In the genomic region with DNA sequence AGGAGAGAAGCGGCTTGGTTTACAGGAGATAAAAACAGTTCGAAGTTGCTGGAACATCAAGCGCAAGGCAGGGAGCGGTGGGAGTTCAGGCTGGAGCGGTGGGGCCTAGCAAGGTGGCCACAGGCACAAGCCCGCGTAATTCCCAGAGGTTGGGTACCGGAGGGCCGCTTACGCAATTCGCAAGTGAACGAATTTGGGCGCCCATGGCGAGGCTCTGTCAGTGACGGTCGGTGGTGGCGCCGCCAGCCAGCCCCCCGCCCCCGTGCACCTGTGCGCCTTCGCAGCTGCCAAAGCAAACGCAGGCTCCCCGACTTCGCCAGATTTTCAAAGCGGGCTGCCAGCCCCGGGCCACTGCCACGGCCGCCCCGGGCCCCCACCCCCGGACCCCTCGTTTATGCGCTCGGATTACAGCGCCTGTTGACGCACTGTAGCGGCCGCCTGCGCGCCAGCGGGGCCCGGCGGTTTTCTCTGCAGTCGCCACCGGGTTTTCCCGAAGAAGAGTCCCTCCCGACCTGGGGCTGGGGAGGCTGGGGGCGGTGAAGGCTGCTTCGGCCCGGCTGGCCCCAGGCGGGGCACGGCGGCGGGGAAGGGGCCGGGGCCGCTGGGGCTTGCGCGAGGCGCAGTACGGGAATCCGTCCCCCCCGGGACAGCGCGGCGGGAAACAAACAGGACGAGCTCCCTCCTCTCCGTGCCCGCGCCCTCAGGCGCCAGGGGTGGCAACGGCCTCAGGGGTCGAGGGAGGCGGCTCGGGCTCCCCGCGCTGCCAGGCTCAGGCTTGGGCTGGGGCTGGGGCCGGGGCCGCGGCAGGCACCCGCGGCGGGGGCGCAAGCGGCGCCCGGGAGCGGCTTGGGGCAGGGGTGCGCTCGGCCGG, we compare ENCODE assay signal across 8 cellular contexts. TPM values are rescaled to one million over a fixed set of nuclear protein-coding genes. Genes with fewer than 3 reads are reported as not detected.
DNase-seq lines count a peak whose midpoint lies in the region; ATAC-seq and TF ChIP-seq lines count a peak whose summit lies in the region.

No MANE protein-coding gene starts in this region.

- peak; percentile 7 for ATAC-seq in HG02981 (IDR thresholded peaks at IDR 0.05; ENCODE audit: unreplicated experiment)
- ATAC-seq in gastroesophageal sphincter: peak; percentile 44

- TF ChIP-seq EP300 in gastroesophageal sphincter (IDR thresholded peaks at IDR 0.05): no peak
- TF ChIP-seq EP300 in transverse colon (IDR thresholded peaks at IDR 0.05; ENCODE audit: low read depth): no peak

- H3K4me3 ChIP-seq in gastroesophageal sphincter: peak overlapping the region; percentile 74 to 93
- peak overlapping the region; percentile 70 to 99 (median 75) for H3K4me3 ChIP-seq in transverse colon

- H3K36me3 ChIP-seq in gastroesophageal sphincter (peaks cover 0 to 13% of the 10 kb centered on the region in 2 donors), transverse colon (no peaks in the 10 kb centered on the region)

- peaks cover 0 to 40% (median 0%) of the 10 kb centered on the region in 3 donors for H3K4me1 ChIP-seq in gastroesophageal sphincter
- peaks cover 5 to 33% (median 15%) of the 10 kb centered on the region in 4 donors for H3K4me1 ChIP-seq in transverse colon

- intact Hi-C loops in transverse colon (cut with DNase I; ENCODE audit: low total_unique reads): no loop called here

- H3K27me3 ChIP-seq in gastroesophageal sphincter (no peaks in the 10 kb centered on the region), transverse colon (no peaks in the 10 kb centered on the region)

- in situ Hi-C loops in transverse colon (cut with MboI; ENCODE audit: low pct_ligation_motif_present in 1 of 4, low pct_unique_long_range_greater_than_20kb in 1 of 4, low sequenced_read_pairs in 3 of 4): no loop called here

- H3K9me3 ChIP-seq in gastroesophageal sphincter: no peaks in the 10 kb centered on the region
- H3K9me3 ChIP-seq in transverse colon: no peaks in the 10 kb centered on the region

- WGBS in gastroesophageal sphincter (ENCODE audit: low coverage in 1 of 2), 2 donors: 2 to 4% methylated on average over 11 to 16 of the region's 90 CpGs
- 0 to 1% methylated on average over 5 to 39 of the region's 90 CpGs for WGBS in transverse colon (ENCODE audit: low coverage in 1 of 2), 2 donors

- peak; percentile 10 for DNase-seq in NCI-H510A treated with DMSO at 0.1 percent for 48 hours (lab: John Stamatoyannopoulos, UW)
- DNase-seq in NCI-H510A (lab: John Stamatoyannopoulos, UW): no peak
- DNase-seq in OCI-M1 (lab: John Stamatoyannopoulos, UW): peak; percentile 57
- peak; percentile 45 for DNase-seq in activated T-helper 9 cell treated with anti-CD3 and anti-CD28 coated beads, Interleukin-2, amount 50 U/mL, for 16 hours (ENCODE audit: low read depth)
- DNase-seq in occipital lobe (lab: John Stamatoyannopoulos, UW): peak; percentile 41
- peak; percentile 56 for DNase-seq in transverse colon

- peak in 1 of 4 experiments; percentile 32 for TF ChIP-seq CTCF in gastroesophageal sphincter (IDR thresholded peaks at IDR 0.05)
- TF ChIP-seq CTCF in transverse colon (IDR thresholded peaks at IDR 0.05): no peak

- H3K27ac ChIP-seq in gastroesophageal sphincter (peak overlapping the region; percentile 45 to 89 (median 86)), transverse colon (peak overlapping the region; percentile 91 to 94 (median 93))

- TF ChIP-seq POLR2A in gastroesophageal sphincter (IDR thresholded peaks at IDR 0.05): no peak
- no peak for TF ChIP-seq POLR2A in transverse colon (IDR thresholded peaks at IDR 0.05)

RNA-seq across cellular contexts. Expression of a gene that starts 0.7 kb away (rescaled TPM):
- 10 to 100 TPM in 3 of 4 donors, 1 to 10 TPM in 1; 7.2 to 31.0 (median 22.5) TPM for total RNA-seq in gastroesophageal sphincter
- total RNA-seq in occipital lobe: 20.0 TPM
- 10 to 100 TPM in 2 of 4 donors, 1 to 10 TPM in 2; 1.5 to 25.1 (median 8.9) TPM for total RNA-seq in transverse colon
